Comparison of ENCODE assay signal across 8 cellular contexts in the genomic region with DNA sequence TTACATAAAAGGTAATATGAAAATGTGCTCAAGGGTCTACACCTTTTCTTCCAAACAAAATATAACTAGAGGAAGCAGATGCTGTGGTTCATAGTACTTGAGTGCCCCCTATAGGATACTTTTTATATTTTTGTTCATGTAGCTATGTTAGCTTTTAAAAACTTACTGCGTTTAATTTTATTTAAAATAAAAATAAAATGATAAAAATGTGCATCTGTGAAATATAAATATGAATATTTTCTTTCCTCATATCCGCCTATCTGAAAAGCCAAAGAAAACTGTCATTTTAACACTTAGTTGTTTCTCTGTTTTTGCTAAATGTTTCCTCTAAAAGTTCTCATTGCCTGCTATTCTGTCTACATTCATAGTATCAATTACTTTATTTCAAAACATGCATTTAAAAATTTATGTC. TPM values are rescaled to one million over a fixed set of nuclear protein-coding genes. Genes with fewer than 3 reads are reported as not detected.
A peak's percentile ranks its signal among the peaks of the same experiment; 100 is the strongest.
DNase-seq lines count a peak whose midpoint lies in the region; ATAC-seq and TF ChIP-seq lines count a peak whose summit lies in the region.

No MANE protein-coding gene starts in this region.

- H3K27ac ChIP-seq in OCI-LY3 (ENCODE audit: low read length), result no peak overlapping the region

- no peak overlapping the region for H3K9ac ChIP-seq in OCI-LY3 (ENCODE audit: low read length)

- TF ChIP-seq CTCF in OCI-LY3 (IDR thresholded peaks at IDR 0.05; ENCODE audit: low read depth, low read length) (peak; percentile 60), epithelial cell of proximal tubule (conservative IDR thresholded peaks at IDR 0.05; ENCODE audit: low read depth, low read length) (peak; percentile 65)

- peaks cover 2% of the 10 kb centered on the region; the same call in 1 of the 2 replicates for H3K4me1 ChIP-seq in OCI-LY3 (ENCODE audit: low read length)

- no peaks in the 10 kb centered on the region for H3K79me2 ChIP-seq in OCI-LY3 (ENCODE audit: low read length)

- peak; percentile 65 for ATAC-seq in HG02973 (IDR thresholded peaks at IDR 0.05; ENCODE audit: unreplicated experiment)
- no peak for ATAC-seq in GM21825 (IDR thresholded peaks at IDR 0.05; ENCODE audit: unreplicated experiment)

- H3K4me2 ChIP-seq in OCI-LY3 (ENCODE audit: low read length), result peak overlapping the region; percentile 45

- DNase-seq in DMS153 treated with DMSO at 0.1 percent for 48 hours (lab: John Stamatoyannopoulos, UW; ENCODE audit: unreplicated experiment), result peak; percentile 40
- DNase-seq in epithelial cell of proximal tubule (ENCODE audit: low read depth), result no peak
- DNase-seq in stromal cell of bone marrow (ENCODE audit: low read depth), result peak; percentile 5
- DNase-seq in ecto neural progenitor cell (ENCODE audit: low spot score), result no peak
- DNase-seq in stimulated activated CD4-positive, alpha-beta T cell treated with anti-CD3 and anti-CD28 coated beads, Interleukin-2, amount 100 ng/mL, for 24 hours, result no peak

- H3K36me3 ChIP-seq in OCI-LY3 (replicated peaks; ENCODE audit: low read depth, low read length), result no peaks in the 10 kb centered on the region

- H3K4me3 ChIP-seq in OCI-LY3 (ENCODE audit: low read length) (no peak overlapping the region), epithelial cell of proximal tubule (ENCODE audit: low read depth, low read length) (no peak overlapping the region)

- H3K27me3 ChIP-seq in OCI-LY3 (ENCODE audit: low read depth, low read length), result no peaks in the 10 kb centered on the region

- H3K9me3 ChIP-seq in OCI-LY3 (ENCODE audit: insufficient read depth, low read length), result no peaks in the 10 kb centered on the region

- no peak overlapping the region for H2AFZ ChIP-seq in OCI-LY3 (ENCODE audit: low read depth, low read length)

- no peaks in the 10 kb centered on the region for H4K20me1 ChIP-seq in OCI-LY3 (ENCODE audit: insufficient read depth, low read length)

RNA-seq across cellular contexts. Expression of gene LRP1B, which starts 9.6 kb away (rescaled TPM):
- 0.07 and 0.12 TPM in 2 replicates for total RNA-seq in epithelial cell of proximal tubule

Comparison
In these comparisons a context has a peak if more than half of its experiments do, and no peak if none do; other contexts are left out.
1. DNase-seq: peak in DMS153 treated with DMSO at 0.1 percent for 48 hours (single experiment) and stromal cell of bone marrow (single experiment); none in epithelial cell of proximal tubule (single experiment), ecto neural progenitor cell (single experiment) and stimulated activated CD4-positive, alpha-beta T cell treated with anti-CD3 and anti-CD28 coated beads, Interleukin-2, amount 100 ng/mL, for 24 hours (0 of 2).